26 cellular contexts compared by ENCODE assay signal in genomic region chr10:11527068-11527467, GRCh38.
DNase-seq lines count a peak whose midpoint lies in the region; ATAC-seq, FAIRE-seq and TF ChIP-seq lines count a peak whose summit lies in the region.
"Had no signal": no experiment of that assay in that cellular context is flagged by ENCODE, and none has a peak within 500 bp of the region (broad histone marks: within the 10 kb centered on the region; RNA-seq: fewer than 3 reads in every experiment).

No MANE protein-coding gene starts in this region.

- H4K91ac ChIP-seq in mesenchymal stem cell (ENCODE audit: low read length) = no peak overlapping the region

- H3K9me3 ChIP-seq in HepG2 (ENCODE audit: low read length) (no peaks in the 10 kb centered on the region), right lobe of liver (no peaks in the 10 kb centered on the region), OCI-LY7 (ENCODE audit: low read length) (no peaks in the 10 kb centered on the region), mesenchymal stem cell (ENCODE audit: control insufficient read depth, low read length) (no peaks in the 10 kb centered on the region), transverse colon (no peaks in the 10 kb centered on the region), upper lobe of left lung (no peaks in the 10 kb centered on the region)
- H3K9me3 ChIP-seq: lower lobe of right lung, pancreas, tibial artery had no signal

- TF ChIP-seq RAD21 in HepG2 (CRISPR knock-in tag; IDR thresholded peaks at IDR 0.05) = no peak

- no peak overlapping the region for H2BK5ac ChIP-seq in mesenchymal stem cell (ENCODE audit: low read depth, low read length, poor library complexity, severe bottlenecking)

- H3K4ac ChIP-seq in mesenchymal stem cell (ENCODE audit: low read depth in 1 of 2, low read length in 2 of 2) = no peak overlapping the region

- H3K4me1 ChIP-seq in HepG2 (ENCODE audit: insufficient read depth, low read length) (peaks cover 52% of the 10 kb centered on the region), right lobe of liver (peaks cover 0 to 39% (median 10%) of the 10 kb centered on the region in 4 donors), OCI-LY7 (ENCODE audit: insufficient read depth, low read length, poor library complexity, severe bottlenecking) (peaks cover 53% of the 10 kb centered on the region), mesenchymal stem cell (ENCODE audit: control insufficient read depth, insufficient read depth, low read depth, low read length) (no peaks in the 10 kb centered on the region), transverse colon (peaks cover 0 to 39% (median 3%) of the 10 kb centered on the region in 4 donors), upper lobe of left lung (peaks cover 20 to 27% (median 22%) of the 10 kb centered on the region in 4 donors)

- no peak for TF ChIP-seq CTCF in HepG2 (CRISPR knock-in tag; IDR thresholded peaks at IDR 0.05)
- TF ChIP-seq CTCF in right lobe of liver (IDR thresholded peaks at IDR 0.05) = no peak
- no peak for TF ChIP-seq CTCF in OCI-LY7 (conservative IDR thresholded peaks at IDR 0.05; ENCODE audit: low read length)
- TF ChIP-seq CTCF in transverse colon (IDR thresholded peaks at IDR 0.05) = no peak
- no peak for TF ChIP-seq CTCF in upper lobe of left lung (IDR thresholded peaks at IDR 0.05)

- H3K4me2 ChIP-seq in HepG2 (ENCODE audit: low read depth, low read length) (no peak overlapping the region), OCI-LY7 (ENCODE audit: low read length) (peak overlapping the region; percentile 62; the same call in 1 of the 2 replicates), mesenchymal stem cell (ENCODE audit: low read length, poor library complexity, severe bottlenecking) (no peak overlapping the region)

- H3K4me3 ChIP-seq in HepG2 (replicated peaks in 1 of 3; ENCODE audit: insufficient read depth in 1 of 3, low read depth in 2 of 3, low read length in 3 of 3) (no peak overlapping the region), right lobe of liver (no peak overlapping the region), OCI-LY7 (ENCODE audit: low read depth, low read length, poor library complexity, severe bottlenecking) (no peak overlapping the region), mesenchymal stem cell (ENCODE audit: insufficient read depth in 1 of 2, low read depth in 1 of 2, low read length in 2 of 2) (no peak overlapping the region), transverse colon (no peak overlapping the region), upper lobe of left lung (no peak overlapping the region)
- H3K4me3 ChIP-seq: hepatocyte, pancreas, tibial artery had no signal

- H2BK12ac ChIP-seq in mesenchymal stem cell (ENCODE audit: low read length in 2 of 2) = no peak overlapping the region

- no peak for FAIRE-seq in HepG2 (lab: Jason Lieb, UNC)
- FAIRE-seq: TTC549 had no signal

- no peaks in the 10 kb centered on the region for H3K9me2 ChIP-seq in OCI-LY7 (ENCODE audit: insufficient read depth, low read length)

- H2AFZ ChIP-seq in HepG2 (ENCODE audit: low read length) (no peak overlapping the region), OCI-LY7 (ENCODE audit: low read length) (no peak overlapping the region), mesenchymal stem cell (ENCODE audit: low read depth, low read length) (no peak overlapping the region)
- H2AFZ ChIP-seq: hepatocyte had no signal

- CTCF ChIA-PET in HepG2 (lab: Yijun Ruan, JAX; ENCODE audit: low intra/inter-chr PET ratio, low total read pairs) (no interaction called here), OCI-LY7 (lab: Charles Lee; ENCODE audit: unreplicated experiment) (no interaction called here)

- H3K79me1 ChIP-seq in mesenchymal stem cell (replicated peaks; ENCODE audit: low read length, poor library complexity, severe bottlenecking) = peaks cover 23% of the 10 kb centered on the region

- ATAC-seq in HepG2 (no peak), right lobe of liver (no peak), upper lobe of left lung (ENCODE audit: low FRiP score in 2 of 2) (no peak)
- ATAC-seq: pancreas, sciatic nerve had no signal

- H3K27me3 ChIP-seq in HepG2 (ENCODE audit: control insufficient read depth in 1 of 2, insufficient read depth in 2 of 2, low read length in 2 of 2) = no peaks in the 10 kb centered on the region
- no peaks in the 10 kb centered on the region for H3K27me3 ChIP-seq in right lobe of liver
- H3K27me3 ChIP-seq in mesenchymal stem cell (ENCODE audit: control insufficient read depth in 1 of 2, insufficient read depth in 1 of 2, low read length in 2 of 2) = no peaks in the 10 kb centered on the region
- H3K27me3 ChIP-seq in transverse colon = no peaks in the 10 kb centered on the region
- no peaks in the 10 kb centered on the region for H3K27me3 ChIP-seq in upper lobe of left lung
- H3K27me3 ChIP-seq: hepatocyte, pancreas, tibial artery had no signal

- DNase-seq in HepG2 (ENCODE audit: low spot score) = no peak
- no peak for DNase-seq in right lobe of liver
- no peak for DNase-seq in OCI-LY7 (ENCODE audit: low spot score)
- no peak for DNase-seq in mesenchymal stem cell
- DNase-seq in transverse colon = no peak
- DNase-seq in A172 (ENCODE audit: low spot score) = no peak
- DNase-seq in GF-D8 (lab: John Stamatoyannopoulos, UW) = no peak
- DNase-seq in upper lobe of left lung = no peak
- DNase-seq: activated CD4-positive, alpha-beta T cell treated with anti-CD3 and anti-CD28 coated beads for 4 hours; activated gamma-delta T cell; anterior cingulate cortex; CD4-positive, alpha-beta memory T cell; central memory CD4-positive, alpha-beta T cell; DMS79; foreskin melanocyte; H9; lower lobe of right lung; NCI-H1417 treated with DMSO at 0.1 percent for 48 hours; NCI-H524; pancreas; SW 1271; tibial artery had no signal

- no peak overlapping the region for H3K27ac ChIP-seq in HepG2 (ENCODE audit: extremely low read length, insufficient read depth, low read length)
- no peak overlapping the region for H3K27ac ChIP-seq in right lobe of liver
- no peak overlapping the region for H3K27ac ChIP-seq in OCI-LY7 (ENCODE audit: low read depth, low read length, poor library complexity, severe bottlenecking)
- no peak overlapping the region for H3K27ac ChIP-seq in mesenchymal stem cell (ENCODE audit: low read length, poor library complexity, severe bottlenecking)
- H3K27ac ChIP-seq in transverse colon = peak overlapping the region in 3 of 4 donors; percentile 36 to 56 (median 37)
- no peak overlapping the region for H3K27ac ChIP-seq in upper lobe of left lung
- H3K27ac ChIP-seq: epithelial cell of prostate, hepatocyte, pancreas had no signal

- TF ChIP-seq POLR2A in HepG2 (IDR thresholded peaks at IDR 0.05; ENCODE audit: insufficient read depth in 1 of 2, low read depth in 2 of 2, low read length in 2 of 2) (no peak), right lobe of liver (IDR thresholded peaks at IDR 0.05) (no peak), transverse colon (IDR thresholded peaks at IDR 0.05) (no peak), upper lobe of left lung (IDR thresholded peaks at IDR 0.05) (no peak)

- BruUV-seq in HepG2 (replicated peaks; lab: Mats Ljungman, UMichigan) (no TSS peak), OCI-LY7 (replicated peaks; lab: Mats Ljungman, UMichigan) (no TSS peak)

- no peak overlapping the region for H3K14ac ChIP-seq in mesenchymal stem cell (ENCODE audit: low read length in 2 of 2)

- POLR2A ChIA-PET in HepG2 (lab: Yijun Ruan, JAX) = no interaction called here
- POLR2A ChIA-PET in OCI-LY7 (lab: Charles Lee) = interaction anchor here (0.6 to 1.4 kb wide), 2 partner anchors 34 to 82 kb away, joined by 3 to 6 read pairs; no protein-coding TSS in a partner anchor

- H3K23ac ChIP-seq in mesenchymal stem cell (ENCODE audit: low read length in 2 of 2) = peak overlapping the region in 1 of 2 experiments; percentile 77

- H3K36me3 ChIP-seq in HepG2 (replicated peaks in 1 of 2; ENCODE audit: control insufficient read depth in 1 of 2, insufficient read depth in 2 of 2, low read length in 2 of 2) (peaks cover 0 to 9% of the 10 kb centered on the region in 2 experiments; a peak in 2 of 5 replicates), right lobe of liver (no peaks in the 10 kb centered on the region), OCI-LY7 (ENCODE audit: insufficient read depth, low read length) (peaks cover 52% of the 10 kb centered on the region), mesenchymal stem cell (ENCODE audit: control insufficient read depth in 1 of 2, insufficient read depth in 2 of 2, low read depth in 1 of 2, low read length in 2 of 2) (peaks cover 0 to 2% of the 10 kb centered on the region in 2 experiments), transverse colon (peaks cover 0 to 7% (median 0%) of the 10 kb centered on the region in 4 donors), upper lobe of left lung (peaks cover 0 to 4% (median 0%) of the 10 kb centered on the region in 4 donors)
- H3K36me3 ChIP-seq: lower lobe of right lung, pancreas, tibial artery had no signal

- H2AK5ac ChIP-seq in mesenchymal stem cell (ENCODE audit: low read length, severe bottlenecking) = no peak overlapping the region

- H4K8ac ChIP-seq in mesenchymal stem cell (ENCODE audit: low read length) = no peak overlapping the region

- TF ChIP-seq EP300 in HepG2 (IDR thresholded peaks at IDR 0.05; ENCODE audit: low read depth in 2 of 2, low read length in 2 of 2) (no peak), HepG2 (CRISPR knock-in tag; IDR thresholded peaks at IDR 0.05; ENCODE audit: borderline replicate concordance) (no peak), transverse colon (IDR thresholded peaks at IDR 0.05; ENCODE audit: low read depth) (no peak), upper lobe of left lung (IDR thresholded peaks at IDR 0.05) (no peak)

- no peak overlapping the region for H2BK120ac ChIP-seq in mesenchymal stem cell (ENCODE audit: low read depth, low read length)

- no peak overlapping the region for H3K18ac ChIP-seq in mesenchymal stem cell (ENCODE audit: low read depth in 1 of 2, low read length in 2 of 2)

- no peaks in the 10 kb centered on the region for H4K20me1 ChIP-seq in HepG2 (ENCODE audit: insufficient read depth, low read length)
- no peaks in the 10 kb centered on the region for H4K20me1 ChIP-seq in OCI-LY7 (ENCODE audit: insufficient read depth, low read length)

- intact Hi-C loops in HepG2 (cut with micrococcal nuclease; ENCODE audit: unreplicated experiment) = loop anchor here (5.0 kb wide), 1 partner anchor 270 kb away; no protein-coding TSS in a partner anchor
- intact Hi-C loops in right lobe of liver (cut with DNase I) = no loop called here
- intact Hi-C loops in OCI-LY7 (cut with micrococcal nuclease; ENCODE audit: unreplicated experiment) = no loop called here
- intact Hi-C loops in transverse colon (cut with DNase I; ENCODE audit: low total_unique reads) = no loop called here

- in situ Hi-C loops in HepG2 (cut with HindIII; ENCODE audit: extremely low pct_ligation_motif_present, low pct_unique_long_range_greater_than_20kb) = no loop called here
- in situ Hi-C loops in transverse colon (cut with MboI; ENCODE audit: low pct_ligation_motif_present in 1 of 4, low pct_unique_long_range_greater_than_20kb in 1 of 4, low sequenced_read_pairs in 3 of 4) = no loop called here

- no peak overlapping the region for H2BK15ac ChIP-seq in mesenchymal stem cell (ENCODE audit: low read depth, poor library complexity, severe bottlenecking)

- no peak overlapping the region for H3K9ac ChIP-seq in HepG2 (ENCODE audit: insufficient read depth, low read depth, low read length)
- peak overlapping the region; percentile 84 for H3K9ac ChIP-seq in mesenchymal stem cell (ENCODE audit: low read length)

- 95% methylated on average over 4 of the region's 4 CpGs for WGBS in HepG2 (ENCODE audit: low lambda C conversion rate)
- WGBS in right lobe of liver (ENCODE audit: insufficient coverage, low coverage, low lambda C conversion rate, missing lambda C conversion rate) = 75% methylated on average over 4 of the region's 4 CpGs
- 99% methylated on average over 3 of the region's 4 CpGs for WGBS in mesenchymal stem cell
- WGBS in transverse colon (ENCODE audit: low coverage in 1 of 2), 2 donors = 90 to 93% methylated on average over 4 of the region's 4 CpGs
- WGBS in upper lobe of left lung, 2 donors = 91 to 93% methylated on average over 4 of the region's 4 CpGs

- peaks cover 47% of the 10 kb centered on the region for H3K79me2 ChIP-seq in HepG2 (ENCODE audit: insufficient read depth, low read length)
- H3K79me2 ChIP-seq in OCI-LY7 (ENCODE audit: insufficient read depth, low read depth, low read length) = peaks cover 77% of the 10 kb centered on the region

Comparison
In these comparisons a context has a peak if more than half of its experiments do, and no peak if none do; other contexts are left out.
1. H3K27ac ChIP-seq: peak in transverse colon (3 of 4); none in HepG2 (single experiment), right lobe of liver (0 of 3), OCI-LY7 (single experiment), mesenchymal stem cell (single experiment) and upper lobe of left lung (0 of 4).